ENCODE assay signal across 1 cellular context in genomic region chr14:41137741-41138140, GRCh38.
TF ChIP-seq lines count a peak whose summit lies in the region.

No MANE protein-coding gene starts in this region.

TF ChIP-seq in GM12878, 131 proteins besides CTCF, POLR2A, EP300 and RAD21 (continued from another document):
- no peak for TF ChIP-seq ZBTB11 (CRISPR knock-in tag; IDR thresholded peaks at IDR 0.05)
- TF ChIP-seq ZBTB40 (IDR thresholded peaks at IDR 0.05; ENCODE audit: borderline replicate concordance) = no peak
- no peak for TF ChIP-seq SMAD1 (IDR thresholded peaks at IDR 0.05; ENCODE audit: low read depth, partially characterized antibody)
- TF ChIP-seq POU2F2 (IDR thresholded peaks at IDR 0.05; ENCODE audit: borderline replicate concordance, low read depth, low read length) = no peak
- no peak for TF ChIP-seq NFIC (IDR thresholded peaks at IDR 0.05; ENCODE audit: low read depth, low read length)
- no peak for TF ChIP-seq PAX8 (IDR thresholded peaks at IDR 0.05)
- TF ChIP-seq EED (IDR thresholded peaks at IDR 0.05; ENCODE audit: low read depth) = no peak
- no peak for TF ChIP-seq TCF7 (IDR thresholded peaks at IDR 0.05; ENCODE audit: borderline replicate concordance)
